ENCODE assay signal across 1 cellular context in genomic region chr17:50423553-50424159, GRCh38.
TF ChIP-seq lines count a peak whose summit lies in the region.

No MANE protein-coding gene starts in this region.

TF ChIP-seq in K562, 482 proteins besides CTCF, POLR2A, EP300 and RAD21 (continued from another document):
- TF ChIP-seq, protein P1, sequence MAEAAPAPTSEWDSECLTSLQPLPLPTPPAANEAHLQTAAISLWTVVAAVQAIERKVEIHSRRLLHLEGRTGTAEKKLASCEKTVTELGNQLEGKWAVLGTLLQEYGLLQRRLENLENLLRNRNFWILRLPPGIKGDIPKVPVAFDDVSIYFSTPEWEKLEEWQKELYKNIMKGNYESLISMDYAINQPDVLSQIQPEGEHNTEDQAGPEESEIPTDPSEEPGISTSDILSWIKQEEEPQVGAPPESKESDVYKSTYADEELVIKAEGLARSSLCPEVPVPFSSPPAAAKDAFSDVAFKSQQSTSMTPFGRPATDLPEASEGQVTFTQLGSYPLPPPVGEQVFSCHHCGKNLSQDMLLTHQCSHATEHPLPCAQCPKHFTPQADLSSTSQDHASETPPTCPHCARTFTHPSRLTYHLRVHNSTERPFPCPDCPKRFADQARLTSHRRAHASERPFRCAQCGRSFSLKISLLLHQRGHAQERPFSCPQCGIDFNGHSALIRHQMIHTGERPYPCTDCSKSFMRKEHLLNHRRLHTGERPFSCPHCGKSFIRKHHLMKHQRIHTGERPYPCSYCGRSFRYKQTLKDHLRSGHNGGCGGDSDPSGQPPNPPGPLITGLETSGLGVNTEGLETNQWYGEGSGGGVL (CRISPR knock-in tag; IDR thresholded peaks at IDR 0.05) = no peak
- TF ChIP-seq DMBX1 (CRISPR knock-in tag; IDR thresholded peaks at IDR 0.05; ENCODE audit: borderline replicate concordance) = no peak
- TF ChIP-seq CREM (IDR thresholded peaks at IDR 0.05; ENCODE audit: low read depth) = no peak
- no peak for TF ChIP-seq PREB (CRISPR knock-in tag; IDR thresholded peaks at IDR 0.05)
